In the genomic region with DNA sequence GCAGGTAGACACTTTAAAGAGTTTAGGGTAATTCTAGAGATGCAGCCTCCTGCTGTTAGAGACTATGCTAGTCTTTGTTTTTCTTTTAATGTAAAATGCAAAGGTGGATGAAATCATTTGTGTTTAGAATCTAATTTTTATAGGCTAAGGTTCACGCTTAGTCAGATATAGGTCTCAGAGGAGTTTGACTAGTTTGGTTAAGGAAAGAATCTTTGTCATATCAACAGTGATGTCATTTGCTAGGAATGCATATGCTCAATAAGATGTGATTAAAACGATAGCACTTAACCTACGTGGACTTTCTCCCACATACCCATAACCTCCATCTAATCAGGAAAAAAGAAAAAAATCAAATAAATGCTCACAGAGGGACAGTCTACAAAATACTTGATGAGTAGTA, we compare ENCODE assay signal across 19 cellular contexts.
DNase-seq lines count a peak whose midpoint lies in the region; ATAC-seq and TF ChIP-seq lines count a peak whose summit lies in the region.
"Had no signal": no experiment of that assay in that cellular context is flagged by ENCODE, and none has a peak within 500 bp of the region (broad histone marks: within the 10 kb centered on the region; RNA-seq: fewer than 3 reads in every experiment).

No MANE protein-coding gene starts in this region.

- H3K79me2 ChIP-seq in PC-9 (ENCODE audit: low read depth), result no peaks in the 10 kb centered on the region

- peak overlapping the region; percentile 5 for H3K4me3 ChIP-seq in PC-9
- H3K4me3 ChIP-seq: BLaER1, Peyer's patch, SK-N-MC had no signal

- POLR2A ChIA-PET in PC-9 (lab: Charles Lee; ENCODE audit: unreplicated experiment), result no interaction called here

- H3K4me1 ChIP-seq in PC-9 (replicated peaks; ENCODE audit: insufficient read depth) (peaks cover 25% of the 10 kb centered on the region), foreskin keratinocyte (no peaks in the 10 kb centered on the region)
- H3K4me1 ChIP-seq: BLaER1, Peyer's patch had no signal

- BruUV-seq in Calu3 (replicated peaks; lab: Mats Ljungman, UMichigan), result no TSS peak
- BruUV-seq in PC-9 (replicated peaks; lab: Mats Ljungman, UMichigan), result no TSS peak

- no peak overlapping the region for H3K4me3 Mint-ChIP-seq in Calu3 (ENCODE audit: low read depth, unreplicated experiment)
- H3K4me3 Mint-ChIP-seq in activated naive CD8-positive, alpha-beta T cell treated with anti-CD3 and anti-CD28 coated beads, Interleukin-2, amount 50 U/mL, for 24 hours, result no peak overlapping the region
- H3K4me3 Mint-ChIP-seq: CD4-positive, alpha-beta memory T cell had no signal

- CTCF ChIA-PET in Calu3 (lab: Charles Lee) (no interaction called here), PC-9 (lab: Charles Lee) (no interaction called here)

- H3K9me3 ChIP-seq in PC-9 (ENCODE audit: insufficient read depth, low read depth), result peaks cover 8% of the 10 kb centered on the region; the same call in 1 of the 2 replicates
- H3K9me3 ChIP-seq: BLaER1, Peyer's patch had no signal

- H3K36me3 ChIP-seq in PC-9 (ENCODE audit: low read depth), result no peaks in the 10 kb centered on the region
- H3K36me3 ChIP-seq: BLaER1, Peyer's patch had no signal

- no peak overlapping the region; the same call in 1 of the 2 replicates for H2AFZ ChIP-seq in PC-9

- H3K4me2 ChIP-seq in PC-9, result peak overlapping the region; percentile 49
- H3K4me2 ChIP-seq: BLaER1 had no signal

- H3K27me3 Mint-ChIP-seq in Calu3 (ENCODE audit: unreplicated experiment), result no peaks in the 10 kb centered on the region
- no peaks in the 10 kb centered on the region for H3K27me3 Mint-ChIP-seq in activated naive CD8-positive, alpha-beta T cell treated with anti-CD3 and anti-CD28 coated beads, Interleukin-2, amount 50 U/mL, for 24 hours
- H3K27me3 Mint-ChIP-seq: CD4-positive, alpha-beta memory T cell had no signal

- H3K36me3 Mint-ChIP-seq in Calu3 (ENCODE audit: insufficient read depth, unreplicated experiment), result no peaks in the 10 kb centered on the region
- H3K36me3 Mint-ChIP-seq in activated naive CD8-positive, alpha-beta T cell treated with anti-CD3 and anti-CD28 coated beads, Interleukin-2, amount 50 U/mL, for 24 hours (ENCODE audit: low read depth), result no peaks in the 10 kb centered on the region
- H3K36me3 Mint-ChIP-seq in activated naive CD4-positive, alpha-beta T cell treated with anti-CD3 and anti-CD28 coated beads, Interleukin-2, amount 50 U/mL, for 72 hours, result no peaks in the 10 kb centered on the region
- H3K36me3 Mint-ChIP-seq: CD4-positive, alpha-beta memory T cell had no signal

- TF ChIP-seq CTCF in Calu3 (IDR thresholded peaks at IDR 0.05; ENCODE audit: unreplicated experiment), result no peak
- no peak for TF ChIP-seq CTCF in PC-9 (conservative IDR thresholded peaks at IDR 0.05)
- no peak for TF ChIP-seq CTCF in foreskin keratinocyte (conservative IDR thresholded peaks at IDR 0.05)

- H3K9me3 Mint-ChIP-seq in Calu3 (ENCODE audit: low read depth, unreplicated experiment), result peaks cover 6% of the 10 kb centered on the region
- peaks cover 8% of the 10 kb centered on the region for H3K9me3 Mint-ChIP-seq in activated naive CD8-positive, alpha-beta T cell treated with anti-CD3 and anti-CD28 coated beads, Interleukin-2, amount 50 U/mL, for 24 hours
- H3K9me3 Mint-ChIP-seq in activated naive CD4-positive, alpha-beta T cell treated with anti-CD3 and anti-CD28 coated beads, Interleukin-2, amount 50 U/mL, for 72 hours, result peaks cover 14 to 17% of the 10 kb centered on the region in 2 donors

- peak; percentile 16 for ATAC-seq in foreskin keratinocyte
- no peak for ATAC-seq in activated naive CD8-positive, alpha-beta T cell treated with anti-CD3 and anti-CD28 coated beads, Interleukin-2, amount 50 U/mL, for 24 hours
- ATAC-seq in activated naive CD4-positive, alpha-beta T cell treated with anti-CD3 and anti-CD28 coated beads, Interleukin-2, amount 50 U/mL, for 72 hours, result no peak
- ATAC-seq in GM18517 (IDR thresholded peaks at IDR 0.05; ENCODE audit: unreplicated experiment), result no peak

- intact Hi-C loops in Calu3 (cut with micrococcal nuclease; ENCODE audit: unreplicated experiment), result no loop called here
- intact Hi-C loops in PC-9 (cut with micrococcal nuclease; ENCODE audit: unreplicated experiment), result no loop called here

- peak overlapping the region; percentile 72 for H3K27ac Mint-ChIP-seq in Calu3 (ENCODE audit: unreplicated experiment)
- H3K27ac Mint-ChIP-seq in activated naive CD8-positive, alpha-beta T cell treated with anti-CD3 and anti-CD28 coated beads, Interleukin-2, amount 50 U/mL, for 24 hours, result no peak overlapping the region
- no peak overlapping the region for H3K27ac Mint-ChIP-seq in activated naive CD4-positive, alpha-beta T cell treated with anti-CD3 and anti-CD28 coated beads, Interleukin-2, amount 50 U/mL, for 72 hours
- H3K27ac Mint-ChIP-seq: CD4-positive, alpha-beta memory T cell had no signal

- H3K4me1 Mint-ChIP-seq in Calu3 (ENCODE audit: low read depth, unreplicated experiment), result peaks cover 13% of the 10 kb centered on the region
- H3K4me1 Mint-ChIP-seq in activated naive CD8-positive, alpha-beta T cell treated with anti-CD3 and anti-CD28 coated beads, Interleukin-2, amount 50 U/mL, for 24 hours, result no peaks in the 10 kb centered on the region
- H3K4me1 Mint-ChIP-seq: CD4-positive, alpha-beta memory T cell had no signal

- DNase-seq in Calu3 (no peak), HT1080 (ENCODE audit: low read depth) (peak; percentile 25), PC-9 (peak in 1 of 2 experiments; percentile 89), foreskin keratinocyte (peak; percentile 9 to 37), NAMALWA (ENCODE audit: low spot score) (no peak)
- DNase-seq in activated naive CD8-positive, alpha-beta T cell treated with anti-CD3 and anti-CD28 coated beads, Interleukin-2, amount 50 U/mL, for 24 hours, result no peak
- no peak for DNase-seq in activated naive CD4-positive, alpha-beta T cell treated with anti-CD3 and anti-CD28 coated beads, Interleukin-2, amount 50 U/mL, for 72 hours (ENCODE audit: low spot score in 2 of 2)
- DNase-seq: CD4-positive, alpha-beta memory T cell; H7; KG1; NCI-H1417 treated with DMSO at 0.1 percent for 48 hours; NCI-H1930; NCI-H226; NCI-H524 treated with DMSO at 0.1 percent for 48 hours; Peyer's patch; SHP77 had no signal

- no peaks in the 10 kb centered on the region for H4K20me1 ChIP-seq in PC-9 (ENCODE audit: insufficient read depth)
- H4K20me1 ChIP-seq: BLaER1 had no signal

- peaks cover 9% of the 10 kb centered on the region; the same call in 1 of the 2 replicates for H3F3A ChIP-seq in PC-9 (ENCODE audit: insufficient read depth, low read depth)

- no peaks in the 10 kb centered on the region for H3K9me2 ChIP-seq in PC-9 (ENCODE audit: insufficient read depth)

- H3K27ac ChIP-seq in PC-9 (peak overlapping the region; percentile 59), foreskin keratinocyte (no peak overlapping the region)
- H3K27ac ChIP-seq: BLaER1, Peyer's patch, SK-N-MC had no signal

- H3K27me3 ChIP-seq in PC-9 (ENCODE audit: insufficient read depth, low read depth) (no peaks in the 10 kb centered on the region), foreskin keratinocyte (no peaks in the 10 kb centered on the region)
- H3K27me3 ChIP-seq: BLaER1, Peyer's patch had no signal

Comparison
In these comparisons a context has a peak if more than half of its experiments do, and no peak if none do; other contexts are left out.
1. DNase-seq: peak in HT1080 (single experiment) and foreskin keratinocyte (2 of 2); none in Calu3 (single experiment), NAMALWA (single experiment), activated naive CD8-positive, alpha-beta T cell treated with anti-CD3 and anti-CD28 coated beads, Interleukin-2, amount 50 U/mL, for 24 hours (single experiment) and activated naive CD4-positive, alpha-beta T cell treated with anti-CD3 and anti-CD28 coated beads, Interleukin-2, amount 50 U/mL, for 72 hours (0 of 2).